ENCODE assay signal across 8 cellular contexts in the genomic region with DNA sequence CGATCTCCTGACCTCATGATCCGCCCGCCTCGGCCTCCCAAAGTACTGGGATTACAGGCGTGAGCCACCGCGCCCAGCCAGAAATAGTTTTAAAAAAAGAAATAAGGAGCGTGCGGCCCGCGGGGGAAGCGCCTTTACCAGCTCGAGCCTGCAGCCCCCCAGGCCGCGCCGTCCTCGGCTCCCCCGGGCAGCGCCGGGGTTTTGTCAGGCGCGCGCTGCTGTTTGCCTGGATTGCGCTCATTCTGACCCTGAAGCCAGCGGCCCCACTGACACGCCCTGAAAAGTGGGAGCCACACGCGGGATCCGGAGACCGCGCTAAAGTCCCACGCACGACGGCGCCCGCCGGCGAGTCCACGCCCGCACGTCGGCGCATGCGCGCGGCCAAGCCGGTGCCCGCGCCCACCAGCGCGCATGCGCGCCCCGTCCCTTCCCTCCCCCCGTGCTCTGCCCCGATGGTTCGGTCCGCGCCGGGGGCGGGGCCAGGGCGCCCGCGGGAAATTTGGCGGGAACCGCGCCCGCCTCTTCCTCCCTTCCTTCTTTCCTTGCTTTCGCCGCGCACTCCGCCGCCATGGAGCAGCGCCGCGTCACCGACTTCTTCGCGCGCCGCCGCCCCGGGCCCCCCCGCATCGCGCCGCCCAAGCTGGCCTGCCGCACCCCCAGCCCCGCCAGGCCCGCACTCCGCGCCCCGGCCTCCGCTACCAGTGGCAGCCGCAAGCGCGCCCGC. TPM values are rescaled to one million over a fixed set of nuclear protein-coding genes. Genes with fewer than 3 reads are reported as not detected.
DNase-seq lines count a peak whose midpoint lies in the region; ATAC-seq and TF ChIP-seq lines count a peak whose summit lies in the region.

A gene (plus strand): TSS at position 526 of the 724 bp plus-strand sequence. CDS start 43 bp downstream, at position 569.

- CTCF ChIA-PET in BJ (lab: Yijun Ruan, JAX): interaction anchor here (1.0 to 2.0 kb wide), 3 partner anchors 10 to 364 kb away, joined by 3 to 7 read pairs (median 4); no protein-coding TSS in a partner anchor

- peaks cover 15% of the 10 kb centered on the region for H3K4me1 Mint-ChIP-seq in activated T-helper 1 cell treated with anti-CD3 and anti-CD28 coated beads, Interleukin-12 subunit alpha, Interleukin-12 subunit beta, Interleukin-2, Interleukin-4 antibody, amounts not matched to agents 30 ng/mL and 10 ng/mL and 1 ng/mL, durations not matched to agents 14 hours and 24 hours and 36 hours (ENCODE audit: low read depth)
- peaks cover 6 to 31% (median 18%) of the 10 kb centered on the region in 4 donors for H3K4me1 Mint-ChIP-seq in naive thymus-derived CD8-positive, alpha-beta T cell

- no peaks in the 10 kb centered on the region for H3K27me3 Mint-ChIP-seq in activated T-helper 1 cell treated with anti-CD3 and anti-CD28 coated beads, Interleukin-12 subunit alpha, Interleukin-12 subunit beta, Interleukin-2, Interleukin-4 antibody, amounts not matched to agents 30 ng/mL and 10 ng/mL and 1 ng/mL, durations not matched to agents 14 hours and 24 hours and 36 hours (ENCODE audit: insufficient read depth)
- H3K27me3 Mint-ChIP-seq in naive thymus-derived CD8-positive, alpha-beta T cell: no peaks in the 10 kb centered on the region

- intact Hi-C loops in activated T-helper 1 cell treated with anti-CD3 and anti-CD28 coated beads, Interleukin-12 subunit alpha, Interleukin-12 subunit beta, Interleukin-2, Interleukin-4 antibody, amounts not matched to agents 30 ng/mL and 10 ng/mL and 1 ng/mL, durations not matched to agents 14 hours and 24 hours and 36 hours (cut with micrococcal nuclease): loop anchor here (1.0 to 5.0 kb wide), 7 partner anchors 8 to 413 kb away; a partner anchor contains a TSS

- POLR2A ChIA-PET in BJ (lab: Charles Lee): interaction anchor here (0.7 kb wide), 1 partner anchor 10 kb away, joined by 9 read pairs; no protein-coding TSS in a partner anchor
- POLR2A ChIA-PET in naive thymus-derived CD8-positive, alpha-beta T cell (lab: Charles Lee): interaction anchor here (0.5 to 2.5 kb wide), 19 partner anchors 8 to 921 kb away, joined by 3 to 25 read pairs (median 4); a partner anchor contains a TSS

- H3K9me3 Mint-ChIP-seq in activated T-helper 1 cell treated with anti-CD3 and anti-CD28 coated beads, Interleukin-12 subunit alpha, Interleukin-12 subunit beta, Interleukin-2, Interleukin-4 antibody, amounts not matched to agents 30 ng/mL and 10 ng/mL and 1 ng/mL, durations not matched to agents 14 hours and 24 hours and 36 hours: no peaks in the 10 kb centered on the region
- H3K9me3 Mint-ChIP-seq in naive thymus-derived CD8-positive, alpha-beta T cell: no peaks in the 10 kb centered on the region

- ATAC-seq in GM19395 (IDR thresholded peaks at IDR 0.05; ENCODE audit: unreplicated experiment): peak; percentile 53
- ATAC-seq in naive thymus-derived CD8-positive, alpha-beta T cell: peak; percentile 54 to 58

- DNase-seq in BJ (ENCODE audit: low read depth) (no peak), HuH-7.5 (ENCODE audit: low spot score) (peak; percentile 100), RPMI8226 (peak; percentile 85), fibroblast of mammary gland (ENCODE audit: low read depth) (peak; percentile 70)
- DNase-seq in activated T-helper 1 cell treated with anti-CD3 and anti-CD28 coated beads, Interleukin-12 subunit alpha, Interleukin-12 subunit beta, Interleukin-2, Interleukin-4 antibody, amounts not matched to agents 30 ng/mL and 10 ng/mL and 1 ng/mL, durations not matched to agents 14 hours and 24 hours and 36 hours (ENCODE audit: low spot score): peak; percentile 84
- peak; percentile 65 to 88 (median 84) for DNase-seq in naive thymus-derived CD8-positive, alpha-beta T cell
- peak; percentile 65 to 87 (median 82) for DNase-seq in stimulated activated naive CD4-positive, alpha-beta T cell (lab: John Stamatoyannopoulos, UW)

- no peak for TF ChIP-seq CTCF in BJ (IDR thresholded peaks at IDR 0.05; ENCODE audit: insufficient read depth, low read depth, low read length)
- no peak for TF ChIP-seq CTCF in fibroblast of mammary gland (conservative IDR thresholded peaks at IDR 0.05; ENCODE audit: control insufficient read depth, insufficient read depth, low read depth, low read length)

- peak within 1 kb of the TSS; percentile 77 for H3K4me3 ChIP-seq in BJ (ENCODE audit: low read depth, low read length)
- H3K4me3 ChIP-seq in fibroblast of mammary gland (ENCODE audit: control insufficient read depth, low read depth, low read length): peak within 1 kb of the TSS; percentile 62

- H3K36me3 ChIP-seq in BJ (ENCODE audit: control insufficient read depth, insufficient read depth, low read length): peaks cover 3% of the 10 kb centered on the region

- H3K27me3 ChIP-seq in BJ (ENCODE audit: control insufficient read depth, insufficient read depth, low read length): no peaks in the 10 kb centered on the region

- H3K36me3 Mint-ChIP-seq in activated T-helper 1 cell treated with anti-CD3 and anti-CD28 coated beads, Interleukin-12 subunit alpha, Interleukin-12 subunit beta, Interleukin-2, Interleukin-4 antibody, amounts not matched to agents 30 ng/mL and 10 ng/mL and 1 ng/mL, durations not matched to agents 14 hours and 24 hours and 36 hours (ENCODE audit: low read depth): peaks cover 6% of the 10 kb centered on the region
- H3K36me3 Mint-ChIP-seq in naive thymus-derived CD8-positive, alpha-beta T cell: peaks cover 0 to 2% (median 0%) of the 10 kb centered on the region in 3 donors

- H3K27ac Mint-ChIP-seq in activated T-helper 1 cell treated with anti-CD3 and anti-CD28 coated beads, Interleukin-12 subunit alpha, Interleukin-12 subunit beta, Interleukin-2, Interleukin-4 antibody, amounts not matched to agents 30 ng/mL and 10 ng/mL and 1 ng/mL, durations not matched to agents 14 hours and 24 hours and 36 hours: peak within 1 kb of the TSS; percentile 84
- peak within 1 kb of the TSS; percentile 63 to 93 (median 86) for H3K27ac Mint-ChIP-seq in naive thymus-derived CD8-positive, alpha-beta T cell

- peak within 1 kb of the TSS; percentile 85 for H3K4me3 Mint-ChIP-seq in activated T-helper 1 cell treated with anti-CD3 and anti-CD28 coated beads, Interleukin-12 subunit alpha, Interleukin-12 subunit beta, Interleukin-2, Interleukin-4 antibody, amounts not matched to agents 30 ng/mL and 10 ng/mL and 1 ng/mL, durations not matched to agents 14 hours and 24 hours and 36 hours
- peak within 1 kb of the TSS; percentile 78 to 91 (median 86) for H3K4me3 Mint-ChIP-seq in naive thymus-derived CD8-positive, alpha-beta T cell

RNA-seq across cellular contexts. Expression of the gene that starts here (rescaled TPM):
- polyA plus RNA-seq in BJ (2011; rRNA removed): 2.2 and 2.4 TPM in 2 replicates
- 4.2 and 4.3 TPM in 2 replicates for polyA minus RNA-seq in BJ (2011; rRNA and poly(A)+ RNA removed)
- total RNA-seq in activated T-helper 1 cell treated with anti-CD3 and anti-CD28 coated beads, Interleukin-12 subunit alpha, Interleukin-12 subunit beta, Interleukin-2, Interleukin-4 antibody, amounts not matched to agents 30 ng/mL and 10 ng/mL and 1 ng/mL, durations not matched to agents 14 hours and 24 hours and 36 hours: 95.4 and 97.3 TPM in 2 replicates
- total RNA-seq in naive thymus-derived CD8-positive, alpha-beta T cell: under 1 TPM in 1 of 2 experiments, not detected in 1; 0.74 TPM
- polyA plus RNA-seq in naive thymus-derived CD8-positive, alpha-beta T cell: under 1 TPM; 0.13 to 0.46 (median 0.26) TPM

Comparison
In these comparisons a context has a peak if more than half of its experiments do, and no peak if none do; other contexts are left out.
1. RNA of the gene that starts here (total RNA-seq): 95.4 to 97.3 TPM in activated T-helper 1 cell treated with anti-CD3 and anti-CD28 coated beads, Interleukin-12 subunit alpha, Interleukin-12 subunit beta, Interleukin-2, Interleukin-4 antibody, amounts not matched to agents 30 ng/mL and 10 ng/mL and 1 ng/mL, durations not matched to agents 14 hours and 24 hours and 36 hours; 0.74 TPM in naive thymus-derived CD8-positive, alpha-beta T cell; every median in the first group is over 10 times any median in the second.
2. Peak in DNase-seq and ATAC-seq in naive thymus-derived CD8-positive, alpha-beta T cell; RNA of the gene not detected or under 1 TPM.